15 cellular contexts compared by ENCODE assay signal in the genomic region with DNA sequence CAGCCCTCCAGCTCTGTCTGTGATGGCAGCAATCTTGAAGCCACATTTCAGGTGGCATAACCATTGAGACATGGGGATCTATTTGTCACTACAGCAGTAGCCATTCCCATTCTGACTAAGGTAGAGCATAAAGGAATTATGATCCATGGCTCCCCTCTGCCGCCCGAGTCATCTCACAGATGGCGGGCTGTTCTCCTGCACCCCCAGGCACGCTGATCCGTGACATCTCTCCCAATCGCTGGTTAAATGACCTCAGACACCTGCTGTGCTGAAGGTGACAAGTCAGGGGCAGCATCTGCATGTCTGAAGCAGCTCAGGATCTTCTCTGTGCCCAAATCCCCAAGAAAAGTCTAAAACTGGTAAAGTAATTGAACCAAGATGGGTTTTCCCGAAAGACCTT.
A peak's percentile ranks its signal among the peaks of the same experiment; 100 is the strongest.
DNase-seq lines count a peak whose midpoint lies in the region; ATAC-seq and TF ChIP-seq lines count a peak whose summit lies in the region.
"Had no signal": no experiment of that assay in that cellular context is flagged by ENCODE, and none has a peak within 500 bp of the region (broad histone marks: within the 10 kb centered on the region; RNA-seq: fewer than 3 reads in every experiment).

No MANE protein-coding gene starts in this region.

- H3K4me3 ChIP-seq in BLaER1 (no peak overlapping the region), PC-9 (no peak overlapping the region), skin epidermis (no peak overlapping the region)
- H3K4me3 ChIP-seq: GM12878 had no signal

- no peaks in the 10 kb centered on the region for H3K36me3 ChIP-seq in BLaER1
- H3K36me3 ChIP-seq in PC-9 (ENCODE audit: low read depth) = no peaks in the 10 kb centered on the region

- H2AFZ ChIP-seq in PC-9 = no peak overlapping the region; the same call in 1 of the 2 replicates

- ATAC-seq in GM21786 (IDR thresholded peaks at IDR 0.05; ENCODE audit: unreplicated experiment) (no peak), HG02973 (IDR thresholded peaks at IDR 0.05; ENCODE audit: unreplicated experiment) (no peak)
- ATAC-seq: GM12878; naive thymus-derived CD4-positive, alpha-beta T cell had no signal

- peak overlapping the region; percentile 82 for H3K4me2 ChIP-seq in BLaER1
- peak overlapping the region; percentile 53 for H3K4me2 ChIP-seq in PC-9

- POLR2A ChIA-PET in PC-9 (lab: Charles Lee; ENCODE audit: unreplicated experiment) = interaction anchor here (0.6 kb wide), 1 partner anchor 443 kb away, joined by 3 read pairs; no protein-coding TSS in a partner anchor

- H3K9ac ChIP-seq in BLaER1 = peak overlapping the region; percentile 73; the same call in 1 of the 2 replicates

- no TSS peak for BruUV-seq in PC-9 (replicated peaks; lab: Mats Ljungman, UMichigan)

- no peaks in the 10 kb centered on the region for H3K79me2 ChIP-seq in PC-9 (ENCODE audit: low read depth)

- H3K27ac ChIP-seq in BLaER1 = peak overlapping the region; percentile 94
- H3K27ac ChIP-seq in PC-9 = peak overlapping the region; percentile 84
- H3K27ac ChIP-seq in skin epidermis = peak overlapping the region in 19 of 21 experiments; percentile 10 to 83 (median 58)

- CTCF ChIA-PET in PC-9 (lab: Charles Lee) = interaction anchor here (1.0 kb wide), 1 partner anchor 10 kb away, joined by 3 read pairs; no protein-coding TSS in a partner anchor

- no peak for TF ChIP-seq CTCF in PC-9 (conservative IDR thresholded peaks at IDR 0.05)

- no peaks in the 10 kb centered on the region for H3K27me3 ChIP-seq in BLaER1
- H3K27me3 ChIP-seq in PC-9 (ENCODE audit: insufficient read depth, low read depth) = no peaks in the 10 kb centered on the region

- DNase-seq in PC-9 (no peak), islet precursor cell (peak; percentile 42), T-helper 1 cell (no peak), nucleus accumbens (lab: John Stamatoyannopoulos, UW) (no peak)
- DNase-seq: activated CD4-positive, alpha-beta T cell treated with anti-CD3 and anti-CD28 coated beads for 1 hour; hypothalamus; Kasumi-1; NCI-H1105 treated with DMSO at 0.1 percent for 48 hours; NCI-H2171 treated with DMSO at 0.1 percent for 48 hours had no signal

- intact Hi-C loops in PC-9 (cut with micrococcal nuclease; ENCODE audit: unreplicated experiment) = no loop called here

- H3K9me3 ChIP-seq in BLaER1 (peaks cover 9% of the 10 kb centered on the region; the same call in 1 of the 2 replicates), PC-9 (ENCODE audit: insufficient read depth, low read depth) (peaks cover 10% of the 10 kb centered on the region; the same call in 1 of the 2 replicates)

- H3K9me2 ChIP-seq in PC-9 (ENCODE audit: insufficient read depth) = no peaks in the 10 kb centered on the region

- H3K4me1 ChIP-seq in BLaER1 = peaks cover 97% of the 10 kb centered on the region
- H3K4me1 ChIP-seq in PC-9 (replicated peaks; ENCODE audit: insufficient read depth) = peaks cover 82% of the 10 kb centered on the region

- H4K20me1 ChIP-seq in BLaER1 (no peaks in the 10 kb centered on the region), PC-9 (ENCODE audit: insufficient read depth) (no peaks in the 10 kb centered on the region)

- peaks cover 54% of the 10 kb centered on the region for H3F3A ChIP-seq in PC-9 (ENCODE audit: insufficient read depth, low read depth)
